8 cellular contexts compared by ENCODE assay signal in the genomic region with DNA sequence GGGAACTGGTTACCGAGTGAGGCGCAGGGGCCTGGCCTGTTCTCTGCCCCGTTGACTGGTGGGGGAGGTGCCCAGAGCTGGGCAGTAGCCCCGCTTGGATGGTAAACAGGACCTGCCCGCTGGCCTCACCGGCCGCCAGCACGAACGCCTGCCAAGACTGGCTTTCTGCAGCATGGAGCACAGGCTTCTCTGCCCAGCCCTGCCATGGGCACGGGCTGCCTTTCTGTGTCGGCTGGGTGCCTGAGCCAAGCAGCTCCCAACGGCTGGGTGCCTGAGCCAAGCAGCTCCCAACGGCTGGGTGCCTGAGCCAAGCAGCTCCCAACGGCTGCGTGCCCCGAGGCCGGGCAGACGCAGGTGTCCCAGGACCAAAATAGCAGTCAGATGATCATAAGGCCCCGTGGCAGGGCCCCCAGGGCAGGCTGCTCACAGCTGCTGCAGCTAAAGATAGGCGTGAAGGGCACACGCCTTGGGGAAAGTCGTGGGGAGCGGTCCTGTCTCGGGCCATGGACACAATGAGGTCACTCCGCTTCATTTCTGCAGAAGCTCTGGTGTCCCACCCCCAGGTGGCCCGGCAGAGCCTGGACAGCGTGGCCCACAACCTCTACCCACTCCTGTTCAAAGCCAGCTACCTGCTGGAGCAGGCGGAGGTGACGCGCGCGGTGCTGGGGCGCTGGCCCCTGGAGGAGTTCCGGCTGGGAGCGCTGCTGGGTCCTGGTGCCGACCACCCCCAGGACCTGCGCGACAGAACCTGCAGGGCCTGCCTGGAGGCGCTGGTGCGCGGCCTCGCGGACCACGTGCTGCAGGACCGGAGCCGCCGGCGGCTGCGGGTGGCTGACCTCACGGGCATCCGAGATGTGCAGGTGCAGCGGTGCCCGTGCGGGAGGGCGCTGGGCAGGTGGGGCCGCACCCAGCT.
DNase-seq lines count a peak whose midpoint lies in the region; ATAC-seq and TF ChIP-seq lines count a peak whose summit lies in the region.

A gene (plus strand): TSS at position 460 of the 913 bp plus-strand sequence. CDS start 44 bp downstream, at position 504.

- peaks cover 28% of the 10 kb centered on the region for H3K4me1 Mint-ChIP-seq in nephron

- peak within 1 kb of the TSS in 1 of 3 experiments; percentile 59 for H3K27ac Mint-ChIP-seq in nephron

- DNase-seq in GM12865 (ENCODE audit: low read depth) (peak; percentile 43), activated gamma-delta T cell (lab: John Stamatoyannopoulos, UW) (no peak), SKM-1 (lab: John Stamatoyannopoulos, UW; ENCODE audit: unreplicated experiment) (no peak)

- peak; percentile 34 for ATAC-seq in HG02610 (IDR thresholded peaks at IDR 0.05; ENCODE audit: unreplicated experiment)
- ATAC-seq in GM21360 (IDR thresholded peaks at IDR 0.05; ENCODE audit: unreplicated experiment), result no peak
- no peak for ATAC-seq in HG03135 (IDR thresholded peaks at IDR 0.05; ENCODE audit: unreplicated experiment)

- H3K36me3 Mint-ChIP-seq in nephron (ENCODE audit: low read depth), result no peaks in the 10 kb centered on the region

- TF ChIP-seq CTCF in GM12865 (IDR thresholded peaks at IDR 0.05; ENCODE audit: insufficient read depth, low read depth, low read length, missing control alignments) (no peak), nephron (IDR thresholded peaks at IDR 0.05; ENCODE audit: unreplicated experiment in 3 of 3) (no peak)

- peak within 1 kb of the TSS; percentile 16 for H3K27ac ChIP-seq in angular gyrus (ENCODE audit: low read depth, low read length)

- no peak within 1 kb of the TSS for H3K4me3 ChIP-seq in GM12865 (ENCODE audit: low read depth, low read length)

- peaks cover 6% of the 10 kb centered on the region for H3K27me3 Mint-ChIP-seq in nephron (ENCODE audit: low read depth)

- peak within 1 kb of the TSS in 2 of 3 experiments; percentile 5 to 72 for H3K4me3 Mint-ChIP-seq in nephron

- no peaks in the 10 kb centered on the region for H3K9me3 Mint-ChIP-seq in nephron
